In the genomic region with DNA sequence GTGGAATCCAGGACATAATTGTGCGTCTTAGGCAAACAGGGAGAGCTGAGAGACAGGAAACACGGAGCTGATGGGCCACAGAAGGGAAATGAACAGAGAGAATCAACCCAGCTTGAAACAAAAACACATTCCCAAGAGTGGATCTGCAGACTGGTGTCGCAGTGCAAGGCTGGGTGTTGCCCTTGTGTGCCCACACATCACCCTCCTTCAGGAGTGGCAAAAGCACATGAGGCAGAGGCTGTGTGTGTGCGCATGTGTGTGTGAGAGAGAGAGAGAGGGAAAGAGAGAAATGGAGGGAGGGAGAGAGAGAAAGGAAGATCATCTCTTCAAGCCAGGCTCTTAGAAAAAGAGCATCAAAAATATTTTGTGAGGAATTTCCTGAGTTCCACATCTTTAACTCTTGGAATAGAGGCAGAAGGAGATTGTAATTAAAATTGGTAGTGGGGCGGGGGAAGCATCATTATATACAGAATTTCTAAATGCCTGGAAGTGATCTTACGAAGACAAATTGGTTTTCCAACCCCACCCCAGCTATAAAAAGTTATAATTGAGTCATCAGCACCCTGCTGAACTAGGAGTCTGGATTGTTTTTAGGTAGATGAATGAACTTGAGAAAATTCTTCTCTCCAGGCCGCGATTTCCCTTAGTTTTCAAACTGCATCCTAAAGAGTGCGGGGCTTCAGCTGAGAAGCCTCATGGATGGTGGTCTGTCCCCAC, we compare ENCODE assay signal across 1 cellular context.
TF ChIP-seq lines count a peak whose summit lies in the region.

No MANE protein-coding gene starts in this region.

TF ChIP-seq in HepG2, 621 proteins besides CTCF, POLR2A, EP300 and RAD21 (continued from another document):
- TF ChIP-seq, protein P1, sequence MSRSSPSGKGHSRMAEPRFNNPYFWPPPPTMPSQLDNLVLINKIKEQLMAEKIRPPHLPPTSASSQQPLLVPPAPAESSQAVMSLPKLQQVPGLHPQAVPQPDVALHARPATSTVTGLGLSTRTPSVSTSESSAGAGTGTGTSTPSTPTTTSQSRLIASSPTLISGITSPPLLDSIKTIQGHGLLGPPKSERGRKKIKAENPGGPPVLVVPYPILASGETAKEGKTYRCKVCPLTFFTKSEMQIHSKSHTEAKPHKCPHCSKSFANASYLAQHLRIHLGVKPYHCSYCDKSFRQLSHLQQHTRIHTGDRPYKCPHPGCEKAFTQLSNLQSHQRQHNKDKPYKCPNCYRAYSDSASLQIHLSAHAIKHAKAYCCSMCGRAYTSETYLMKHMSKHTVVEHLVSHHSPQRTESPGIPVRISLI (CRISPR knock-in tag; IDR thresholded peaks at IDR 0.05; ENCODE audit: borderline replicate concordance): no peak
- TF ChIP-seq ZNF766 (CRISPR knock-in tag; IDR thresholded peaks at IDR 0.05; ENCODE audit: borderline replicate concordance) (no peak), SP2 (CRISPR knock-in tag; IDR thresholded peaks at IDR 0.05) (no peak), IRF2 (CRISPR knock-in tag; IDR thresholded peaks at IDR 0.05) (no peak)
- TF ChIP-seq, protein P2, sequence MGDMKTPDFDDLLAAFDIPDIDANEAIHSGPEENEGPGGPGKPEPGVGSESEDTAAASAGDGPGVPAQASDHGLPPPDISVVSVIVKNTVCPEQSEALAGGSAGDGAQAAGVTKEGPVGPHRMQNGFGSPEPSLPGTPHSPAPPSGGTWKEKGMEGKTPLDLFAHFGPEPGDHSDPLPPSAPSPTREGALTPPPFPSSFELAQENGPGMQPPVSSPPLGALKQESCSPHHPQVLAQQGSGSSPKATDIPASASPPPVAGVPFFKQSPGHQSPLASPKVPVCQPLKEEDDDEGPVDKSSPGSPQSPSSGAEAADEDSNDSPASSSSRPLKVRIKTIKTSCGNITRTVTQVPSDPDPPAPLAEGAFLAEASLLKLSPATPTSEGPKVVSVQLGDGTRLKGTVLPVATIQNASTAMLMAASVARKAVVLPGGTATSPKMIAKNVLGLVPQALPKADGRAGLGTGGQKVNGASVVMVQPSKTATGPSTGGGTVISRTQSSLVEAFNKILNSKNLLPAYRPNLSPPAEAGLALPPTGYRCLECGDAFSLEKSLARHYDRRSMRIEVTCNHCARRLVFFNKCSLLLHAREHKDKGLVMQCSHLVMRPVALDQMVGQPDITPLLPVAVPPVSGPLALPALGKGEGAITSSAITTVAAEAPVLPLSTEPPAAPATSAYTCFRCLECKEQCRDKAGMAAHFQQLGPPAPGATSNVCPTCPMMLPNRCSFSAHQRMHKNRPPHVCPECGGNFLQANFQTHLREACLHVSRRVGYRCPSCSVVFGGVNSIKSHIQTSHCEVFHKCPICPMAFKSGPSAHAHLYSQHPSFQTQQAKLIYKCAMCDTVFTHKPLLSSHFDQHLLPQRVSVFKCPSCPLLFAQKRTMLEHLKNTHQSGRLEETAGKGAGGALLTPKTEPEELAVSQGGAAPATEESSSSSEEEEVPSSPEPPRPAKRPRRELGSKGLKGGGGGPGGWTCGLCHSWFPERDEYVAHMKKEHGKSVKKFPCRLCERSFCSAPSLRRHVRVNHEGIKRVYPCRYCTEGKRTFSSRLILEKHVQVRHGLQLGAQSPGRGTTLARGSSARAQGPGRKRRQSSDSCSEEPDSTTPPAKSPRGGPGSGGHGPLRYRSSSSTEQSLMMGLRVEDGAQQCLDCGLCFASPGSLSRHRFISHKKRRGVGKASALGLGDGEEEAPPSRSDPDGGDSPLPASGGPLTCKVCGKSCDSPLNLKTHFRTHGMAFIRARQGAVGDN (CRISPR knock-in tag; IDR thresholded peaks at IDR 0.05): no peak
TF ChIP-seq in HepG2: peak in this region for 0.
